Comparison of ENCODE assay signal across 15 cellular contexts in genomic region chr1:11227106-11228077, GRCh38. TPM values are rescaled to one million over a fixed set of nuclear protein-coding genes. Genes with fewer than 3 reads are reported as not detected.
DNase-seq lines count a peak whose midpoint lies in the region; ATAC-seq and TF ChIP-seq lines count a peak whose summit lies in the region.
"Had no signal": no experiment of that assay in that cellular context is flagged by ENCODE, and none has a peak within 500 bp of the region (broad histone marks: within the 10 kb centered on the region; RNA-seq: fewer than 3 reads in every experiment).

No MANE protein-coding gene starts in this region.

- no peak overlapping the region for H3K4me3 Mint-ChIP-seq in CD8-positive, alpha-beta memory T cell
- peak overlapping the region; percentile 57 to 91 (median 76) for H3K4me3 Mint-ChIP-seq in IgD-negative memory B cell
- H3K4me3 Mint-ChIP-seq: brain had no signal

- H3K4me1 ChIP-seq in CD8-positive, alpha-beta memory T cell (ENCODE audit: insufficient read depth, low read length): peaks cover 5% of the 10 kb centered on the region
- H3K4me1 ChIP-seq in ascending aorta: no peaks in the 10 kb centered on the region

- no peak for DNase-seq in CD8-positive, alpha-beta memory T cell
- peak; percentile 23 for DNase-seq in GM19240 (ENCODE audit: insufficient read length, low spot score)
- DNase-seq in astrocyte of the hippocampus (ENCODE audit: low read depth, low spot score): peak; percentile 31
- DNase-seq in stimulated activated CD4-positive, alpha-beta T cell treated with anti-CD3 and anti-CD28 coated beads, Interleukin-2, amount 100 ng/mL, for 48 hours: no peak
- no peak for DNase-seq in ascending aorta (ENCODE audit: low spot score in 2 of 2)
- DNase-seq: activated CD4-positive, CD25-positive, alpha-beta regulatory T cell; Calu3; left colon; NCI-H1105 treated with DMSO at 0.1 percent for 48 hours; PC-9 had no signal

- POLR2A ChIA-PET in CD8-positive, alpha-beta memory T cell (lab: Charles Lee): no interaction called here

- intact Hi-C loops in ascending aorta (cut with DNase I): no loop called here

- peak overlapping the region in 5 of 8 donors; percentile 7 to 56 (median 45) for H3K27ac Mint-ChIP-seq in CD8-positive, alpha-beta memory T cell
- H3K27ac Mint-ChIP-seq in IgD-negative memory B cell: peak overlapping the region; percentile 40 to 74 (median 59)

- peaks cover 9 to 78% (median 38%) of the 10 kb centered on the region in 3 donors for H3K36me3 Mint-ChIP-seq in CD8-positive, alpha-beta memory T cell
- peaks cover 16% of the 10 kb centered on the region for H3K36me3 Mint-ChIP-seq in IgD-negative memory B cell

- no peaks in the 10 kb centered on the region for H3K9me3 ChIP-seq in CD8-positive, alpha-beta memory T cell (ENCODE audit: low read length)
- H3K9me3 ChIP-seq in ascending aorta: no peaks in the 10 kb centered on the region

- H3K27me3 ChIP-seq in CD8-positive, alpha-beta memory T cell (ENCODE audit: insufficient read depth, low read length, poor library complexity, severe bottlenecking): no peaks in the 10 kb centered on the region
- no peaks in the 10 kb centered on the region for H3K27me3 ChIP-seq in ascending aorta

- ATAC-seq in GM19463 (IDR thresholded peaks at IDR 0.05; ENCODE audit: unreplicated experiment): no peak
- ATAC-seq in HG03039 (IDR thresholded peaks at IDR 0.05; ENCODE audit: unreplicated experiment): no peak
- ATAC-seq: left colon had no signal

- peaks cover 7 to 27% (median 12%) of the 10 kb centered on the region in 3 donors for H3K4me1 Mint-ChIP-seq in CD8-positive, alpha-beta memory T cell
- peaks cover 35 to 42% (median 36%) of the 10 kb centered on the region in 3 donors for H3K4me1 Mint-ChIP-seq in IgD-negative memory B cell
- H3K4me1 Mint-ChIP-seq: brain had no signal

- no peak overlapping the region for H3K27ac ChIP-seq in CD8-positive, alpha-beta memory T cell (ENCODE audit: low read depth, low read length)
- H3K27ac ChIP-seq in ascending aorta: no peak overlapping the region
- H3K27ac ChIP-seq: PC-9 had no signal

- no peaks in the 10 kb centered on the region for H3K27me3 Mint-ChIP-seq in CD8-positive, alpha-beta memory T cell
- H3K27me3 Mint-ChIP-seq in IgD-negative memory B cell: no peaks in the 10 kb centered on the region
- H3K27me3 Mint-ChIP-seq: brain had no signal

- TF ChIP-seq CTCF in ascending aorta (IDR thresholded peaks at IDR 0.05): no peak

- CTCF ChIA-PET in CD8-positive, alpha-beta memory T cell (lab: Charles Lee): interaction anchor here (0.8 kb wide), 1 partner anchor 418 kb away, joined by 3 read pairs; no protein-coding TSS in a partner anchor

- H3K4me3 ChIP-seq in CD8-positive, alpha-beta memory T cell (ENCODE audit: low read length): no peak overlapping the region
- no peak overlapping the region for H3K4me3 ChIP-seq in ascending aorta
- H3K4me3 ChIP-seq: PC-9 had no signal

- H3K36me3 ChIP-seq in CD8-positive, alpha-beta memory T cell (ENCODE audit: insufficient read depth, low read length): peaks cover 41% of the 10 kb centered on the region
- H3K36me3 ChIP-seq in ascending aorta: peaks cover 50 to 64% of the 10 kb centered on the region in 2 donors

- H3K9me3 Mint-ChIP-seq in CD8-positive, alpha-beta memory T cell: no peaks in the 10 kb centered on the region
- no peaks in the 10 kb centered on the region for H3K9me3 Mint-ChIP-seq in IgD-negative memory B cell
- H3K9me3 Mint-ChIP-seq: brain had no signal

RNA-seq across cellular contexts. Expression of gene MTOR, which starts 35.0 kb away (rescaled TPM):
- total RNA-seq in CD8-positive, alpha-beta memory T cell: 10 to 100 TPM; 53.9 to 55.2 TPM
- polyA plus RNA-seq in CD8-positive, alpha-beta memory T cell: 8.0 TPM
- polyA plus RNA-seq in IgD-negative memory B cell: 6.9 TPM
- 28.0 TPM for total RNA-seq in ascending aorta

RNA-seq across cellular contexts. Expression of gene ANGPTL7, which starts 38.2 kb away (rescaled TPM):
- not detected for total RNA-seq in CD8-positive, alpha-beta memory T cell
- not detected for polyA plus RNA-seq in CD8-positive, alpha-beta memory T cell
- polyA plus RNA-seq in IgD-negative memory B cell: not detected
- 2.0 TPM for total RNA-seq in ascending aorta
- total RNA-seq: Calu3, PC-9, pulmonary artery endothelial cell had no signal

RNA-seq across cellular contexts. Expression of gene UBIAD1, which starts 45.6 kb away (rescaled TPM):
- total RNA-seq in CD8-positive, alpha-beta memory T cell: 10 to 100 TPM; 35.7 to 41.8 TPM
- 31.4 TPM for polyA plus RNA-seq in CD8-positive, alpha-beta memory T cell
- 47.1 TPM for polyA plus RNA-seq in IgD-negative memory B cell
- 53.0 TPM for total RNA-seq in ascending aorta

Comparison
In these comparisons a context has a peak if more than half of its experiments do, and no peak if none do; other contexts are left out.
1. DNase-seq: peak in GM19240 (single experiment) and astrocyte of the hippocampus (single experiment); none in CD8-positive, alpha-beta memory T cell (0 of 5), stimulated activated CD4-positive, alpha-beta T cell treated with anti-CD3 and anti-CD28 coated beads, Interleukin-2, amount 100 ng/mL, for 48 hours (0 of 2) and ascending aorta (0 of 2).
2. H3K4me3 Mint-ChIP-seq: peak in IgD-negative memory B cell (4 of 4); none in CD8-positive, alpha-beta memory T cell (0 of 7).